ENCODE assay signal across 8 cellular contexts in genomic region chr12:100266802-100267602, GRCh38. TPM values are rescaled to one million over a fixed set of nuclear protein-coding genes. Genes with fewer than 3 reads are reported as not detected.
DNase-seq lines count a peak whose midpoint lies in the region; ATAC-seq and TF ChIP-seq lines count a peak whose summit lies in the region.

Gene DEPDC4 (minus strand): TSS chr12:100267079. CDS start chr12:100267076, 3 bp downstream.
Gene SCYL2 (plus strand): TSS chr12:100267177. CDS start chr12:100282971, 15,794 bp downstream.

- H3K4me3 ChIP-seq in prostate gland (peak within 1 kb of the TSS; percentile 87 to 92), urinary bladder (ENCODE audit: low read depth, low read length) (peak within 1 kb of the TSS; percentile 94)

- peak; percentile 81 for TF ChIP-seq POLR2A in prostate gland (IDR thresholded peaks at IDR 0.05)

- intact Hi-C loops in left ventricle myocardium superior (cut with micrococcal nuclease) = no loop called here
- intact Hi-C loops in prostate gland (cut with DNase I) = no loop called here

- peak within 1 kb of the TSS; percentile 99 for H3K4me3 Mint-ChIP-seq in T-helper 17 cell

- H3K36me3 ChIP-seq in prostate gland (no peaks in the 10 kb centered on the region), urinary bladder (ENCODE audit: insufficient read depth) (no peaks in the 10 kb centered on the region)

- under 1% methylated on average over 64 of the region's 64 CpGs for WGBS in prostate gland
- WGBS in urinary bladder = under 1% methylated on average over 64 of the region's 64 CpGs

- TF ChIP-seq CTCF in prostate gland (IDR thresholded peaks at IDR 0.05) = peak in 2 of 4 experiments; percentile 21 to 32

- peaks cover 28% of the 10 kb centered on the region for H3K4me1 Mint-ChIP-seq in T-helper 17 cell

- peak; percentile 82 for ATAC-seq in GM18499 (IDR thresholded peaks at IDR 0.05; ENCODE audit: insufficient read depth, unreplicated experiment)
- peak; percentile 93 for ATAC-seq in HG02938 (IDR thresholded peaks at IDR 0.05; ENCODE audit: unreplicated experiment)
- ATAC-seq in T-helper 17 cell = peak; percentile 94
- peak; percentile 98 for ATAC-seq in left ventricle myocardium superior

- H3K27ac ChIP-seq in prostate gland (peak within 1 kb of the TSS; percentile 97), urinary bladder (ENCODE audit: low read depth) (peak within 1 kb of the TSS; percentile 94)

- H3K4me1 ChIP-seq in prostate gland (replicated peaks) (no peaks in the 10 kb centered on the region), urinary bladder (ENCODE audit: insufficient read depth) (no peaks in the 10 kb centered on the region)

- DNase-seq in NCI-H1694 treated with DMSO at 0.1 percent for 48 hours (lab: John Stamatoyannopoulos, UW) (peak; percentile 83), T-helper 17 cell (peak; percentile 89 to 91 (median 90)), anterior cingulate cortex (lab: John Stamatoyannopoulos, UW) (peak; percentile 75 to 98 (median 95)), left ventricle myocardium superior (peak; percentile 95), prostate gland (ENCODE audit: low spot score) (peak; percentile 98)

- H3K36me3 Mint-ChIP-seq in T-helper 17 cell (ENCODE audit: low read depth) = peaks cover 3% of the 10 kb centered on the region

- H3K27me3 ChIP-seq in prostate gland (replicated peaks; ENCODE audit: insufficient read depth) = no peaks in the 10 kb centered on the region

- peak within 1 kb of the TSS; percentile 96 for H3K27ac Mint-ChIP-seq in T-helper 17 cell

- no peaks in the 10 kb centered on the region for H3K9me3 ChIP-seq in T-helper 17 cell (ENCODE audit: control insufficient read depth, low read length, poor library complexity, severe bottlenecking)
- H3K9me3 ChIP-seq in prostate gland = no peaks in the 10 kb centered on the region

- no peaks in the 10 kb centered on the region for H3K27me3 Mint-ChIP-seq in T-helper 17 cell

RNA-seq across cellular contexts. Expression of gene DEPDC4, which starts in this region (rescaled TPM):
- total RNA-seq in T-helper 17 cell = not detected
- total RNA-seq in left ventricle myocardium superior = 0.40 TPM
- 10 to 100 TPM in 1 of 2 donors, 1 to 10 TPM in 1; 5.5 to 18.0 TPM for total RNA-seq in prostate gland
- 3.4 TPM for total RNA-seq in urinary bladder
- 0.92 TPM for polyA plus RNA-seq in urinary bladder

RNA-seq across cellular contexts. Expression of gene SCYL2, which starts in this region (rescaled TPM):
- 10 to 100 TPM; 30.2 to 40.9 TPM for total RNA-seq in T-helper 17 cell
- 29.7 TPM for total RNA-seq in left ventricle myocardium superior
- 10 to 100 TPM; 54.4 to 63.7 TPM for total RNA-seq in prostate gland
- 88.5 TPM for total RNA-seq in urinary bladder
- 22.2 TPM for polyA plus RNA-seq in urinary bladder

Comparison
In these comparisons a context has a peak if more than half of its experiments do, and no peak if none do; other contexts are left out.
1. Peak in every context shown above with its lines: DNase-seq, ATAC-seq, H3K4me3 ChIP-seq and H3K27ac ChIP-seq.